1 cellular context compared by ENCODE assay signal in the genomic region with DNA sequence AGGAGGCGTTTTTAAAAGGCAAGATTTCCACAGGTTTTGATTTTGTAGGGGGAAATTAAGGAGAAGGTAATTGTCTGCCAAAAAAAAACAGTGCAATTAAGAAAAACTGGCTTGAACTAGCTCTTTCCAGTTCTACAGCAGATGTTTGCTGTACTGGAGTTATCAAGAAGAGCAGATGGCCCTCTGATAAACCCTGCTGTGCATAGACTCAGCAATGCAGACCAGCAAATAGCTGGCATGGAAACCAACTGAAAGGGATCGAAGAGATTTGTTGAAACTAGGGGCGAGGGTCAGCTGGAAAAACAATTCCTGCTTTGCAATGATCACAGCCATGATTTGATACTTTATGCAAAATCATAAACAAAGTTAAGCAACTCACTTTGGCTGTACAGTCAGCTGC.
A peak's percentile ranks its signal among the peaks of the same experiment; 100 is the strongest.
TF ChIP-seq lines count a peak whose summit lies in the region.

No MANE protein-coding gene starts in this region.

TF ChIP-seq in HepG2, 621 proteins besides CTCF, POLR2A, EP300 and RAD21 (continues in another document):
- no peak for TF ChIP-seq SP1 (IDR thresholded peaks at IDR 0.05)
- TF ChIP-seq SP1 (CRISPR knock-in tag; IDR thresholded peaks at IDR 0.05), result no peak
- no peak for TF ChIP-seq ZNF260 (CRISPR knock-in tag; IDR thresholded peaks at IDR 0.05; ENCODE audit: borderline replicate concordance, low read depth)
- TF ChIP-seq CC2D1A (CRISPR knock-in tag; IDR thresholded peaks at IDR 0.05), result no peak
- TF ChIP-seq, protein P1, sequence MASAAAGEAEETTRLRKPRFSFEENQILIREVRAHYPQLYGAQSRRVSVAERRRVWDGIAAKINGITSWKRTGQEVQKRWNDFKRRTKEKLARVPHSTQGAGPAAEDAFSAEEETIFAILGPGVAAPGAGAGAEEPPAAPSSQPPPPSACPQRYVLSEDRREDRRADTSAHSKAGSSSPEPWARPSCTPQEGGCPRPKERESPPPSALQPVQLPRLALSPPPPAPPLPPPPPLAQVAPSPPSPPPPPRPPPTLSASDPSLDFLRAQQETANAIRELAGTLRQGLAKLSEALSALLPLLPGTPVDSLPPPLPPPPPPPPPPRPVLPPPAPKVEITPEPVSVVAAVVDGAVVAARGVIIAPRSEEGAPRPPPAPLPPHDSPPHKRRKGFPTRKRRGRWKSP (CRISPR knock-in tag; IDR thresholded peaks at IDR 0.05), result no peak
- no peak for TF ChIP-seq DNMT3B (CRISPR knock-in tag; conservative IDR thresholded peaks at IDR 0.05)
- no peak for TF ChIP-seq ZNF619 (CRISPR knock-in tag; IDR thresholded peaks at IDR 0.05)
- no peak for TF ChIP-seq ATF7 (IDR thresholded peaks at IDR 0.05)
- no peak for TF ChIP-seq ATF7 (CRISPR knock-in tag; IDR thresholded peaks at IDR 0.05)
- no peak for TF ChIP-seq ZFP37 (CRISPR knock-in tag; IDR thresholded peaks at IDR 0.05; ENCODE audit: borderline replicate concordance)
- no peak for TF ChIP-seq TGIF2 (CRISPR knock-in tag; IDR thresholded peaks at IDR 0.05)
- TF ChIP-seq FOSL1 (CRISPR knock-in tag; IDR thresholded peaks at IDR 0.05; ENCODE audit: borderline replicate concordance), result no peak
- no peak for TF ChIP-seq HNF4G (IDR thresholded peaks at IDR 0.05; ENCODE audit: borderline replicate concordance, low read depth, low read length)
- no peak for TF ChIP-seq HNF4G (CRISPR knock-in tag; IDR thresholded peaks at IDR 0.05; ENCODE audit: borderline replicate concordance, low read depth)
- TF ChIP-seq SOX6 (IDR thresholded peaks at IDR 0.05), result no peak
- TF ChIP-seq SOX6 (CRISPR knock-in tag; IDR thresholded peaks at IDR 0.05), result peak; percentile 80
- TF ChIP-seq, protein P2, sequence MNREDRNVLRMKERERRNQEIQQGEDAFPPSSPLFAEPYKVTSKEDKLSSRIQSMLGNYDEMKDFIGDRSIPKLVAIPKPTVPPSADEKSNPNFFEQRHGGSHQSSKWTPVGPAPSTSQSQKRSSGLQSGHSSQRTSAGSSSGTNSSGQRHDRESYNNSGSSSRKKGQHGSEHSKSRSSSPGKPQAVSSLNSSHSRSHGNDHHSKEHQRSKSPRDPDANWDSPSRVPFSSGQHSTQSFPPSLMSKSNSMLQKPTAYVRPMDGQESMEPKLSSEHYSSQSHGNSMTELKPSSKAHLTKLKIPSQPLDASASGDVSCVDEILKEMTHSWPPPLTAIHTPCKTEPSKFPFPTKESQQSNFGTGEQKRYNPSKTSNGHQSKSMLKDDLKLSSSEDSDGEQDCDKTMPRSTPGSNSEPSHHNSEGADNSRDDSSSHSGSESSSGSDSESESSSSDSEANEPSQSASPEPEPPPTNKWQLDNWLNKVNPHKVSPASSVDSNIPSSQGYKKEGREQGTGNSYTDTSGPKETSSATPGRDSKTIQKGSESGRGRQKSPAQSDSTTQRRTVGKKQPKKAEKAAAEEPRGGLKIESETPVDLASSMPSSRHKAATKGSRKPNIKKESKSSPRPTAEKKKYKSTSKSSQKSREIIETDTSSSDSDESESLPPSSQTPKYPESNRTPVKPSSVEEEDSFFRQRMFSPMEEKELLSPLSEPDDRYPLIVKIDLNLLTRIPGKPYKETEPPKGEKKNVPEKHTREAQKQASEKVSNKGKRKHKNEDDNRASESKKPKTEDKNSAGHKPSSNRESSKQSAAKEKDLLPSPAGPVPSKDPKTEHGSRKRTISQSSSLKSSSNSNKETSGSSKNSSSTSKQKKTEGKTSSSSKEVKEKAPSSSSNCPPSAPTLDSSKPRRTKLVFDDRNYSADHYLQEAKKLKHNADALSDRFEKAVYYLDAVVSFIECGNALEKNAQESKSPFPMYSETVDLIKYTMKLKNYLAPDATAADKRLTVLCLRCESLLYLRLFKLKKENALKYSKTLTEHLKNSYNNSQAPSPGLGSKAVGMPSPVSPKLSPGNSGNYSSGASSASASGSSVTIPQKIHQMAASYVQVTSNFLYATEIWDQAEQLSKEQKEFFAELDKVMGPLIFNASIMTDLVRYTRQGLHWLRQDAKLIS (CRISPR knock-in tag; IDR thresholded peaks at IDR 0.05), result no peak
- no peak for TF ChIP-seq KLF15 (CRISPR knock-in tag; IDR thresholded peaks at IDR 0.05; ENCODE audit: borderline replicate concordance)
- TF ChIP-seq MTA1 (CRISPR knock-in tag; IDR thresholded peaks at IDR 0.05; ENCODE audit: borderline replicate concordance), result no peak
- TF ChIP-seq FOXJ3 (CRISPR knock-in tag; IDR thresholded peaks at IDR 0.05; ENCODE audit: borderline replicate concordance), result no peak
- TF ChIP-seq, protein P3, sequence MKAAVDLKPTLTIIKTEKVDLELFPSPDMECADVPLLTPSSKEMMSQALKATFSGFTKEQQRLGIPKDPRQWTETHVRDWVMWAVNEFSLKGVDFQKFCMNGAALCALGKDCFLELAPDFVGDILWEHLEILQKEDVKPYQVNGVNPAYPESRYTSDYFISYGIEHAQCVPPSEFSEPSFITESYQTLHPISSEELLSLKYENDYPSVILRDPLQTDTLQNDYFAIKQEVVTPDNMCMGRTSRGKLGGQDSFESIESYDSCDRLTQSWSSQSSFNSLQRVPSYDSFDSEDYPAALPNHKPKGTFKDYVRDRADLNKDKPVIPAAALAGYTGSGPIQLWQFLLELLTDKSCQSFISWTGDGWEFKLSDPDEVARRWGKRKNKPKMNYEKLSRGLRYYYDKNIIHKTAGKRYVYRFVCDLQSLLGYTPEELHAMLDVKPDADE (CRISPR knock-in tag; IDR thresholded peaks at IDR 0.05), result no peak
- TF ChIP-seq ZNF644 (CRISPR knock-in tag; IDR thresholded peaks at IDR 0.05; ENCODE audit: low read depth), result 0 out of 2 replicates have a peak, but pooled peaks have one; percentile 22
- TF ChIP-seq ZNF430 (CRISPR knock-in tag; IDR thresholded peaks at IDR 0.05), result no peak
- no peak for TF ChIP-seq ZNF562 (CRISPR knock-in tag; IDR thresholded peaks at IDR 0.05; ENCODE audit: borderline replicate concordance)
- no peak for TF ChIP-seq ZNF34 (CRISPR knock-in tag; IDR thresholded peaks at IDR 0.05; ENCODE audit: borderline replicate concordance)
- TF ChIP-seq GLI4 (CRISPR knock-in tag; IDR thresholded peaks at IDR 0.05; ENCODE audit: borderline replicate concordance), result no peak
- no peak for TF ChIP-seq BRCA1 (CRISPR knock-in tag; IDR thresholded peaks at IDR 0.05)
- no peak for TF ChIP-seq ZBTB3 (CRISPR knock-in tag; IDR thresholded peaks at IDR 0.05; ENCODE audit: borderline replicate concordance, low read depth)
- TF ChIP-seq ZIK1 (CRISPR knock-in tag; IDR thresholded peaks at IDR 0.05; ENCODE audit: borderline replicate concordance, low read depth), result no peak
- TF ChIP-seq EEA1 (CRISPR knock-in tag; IDR thresholded peaks at IDR 0.05; ENCODE audit: borderline replicate concordance), result no peak
- TF ChIP-seq MAF1 (CRISPR knock-in tag; IDR thresholded peaks at IDR 0.05; ENCODE audit: borderline replicate concordance), result no peak
- TF ChIP-seq, protein P4, sequence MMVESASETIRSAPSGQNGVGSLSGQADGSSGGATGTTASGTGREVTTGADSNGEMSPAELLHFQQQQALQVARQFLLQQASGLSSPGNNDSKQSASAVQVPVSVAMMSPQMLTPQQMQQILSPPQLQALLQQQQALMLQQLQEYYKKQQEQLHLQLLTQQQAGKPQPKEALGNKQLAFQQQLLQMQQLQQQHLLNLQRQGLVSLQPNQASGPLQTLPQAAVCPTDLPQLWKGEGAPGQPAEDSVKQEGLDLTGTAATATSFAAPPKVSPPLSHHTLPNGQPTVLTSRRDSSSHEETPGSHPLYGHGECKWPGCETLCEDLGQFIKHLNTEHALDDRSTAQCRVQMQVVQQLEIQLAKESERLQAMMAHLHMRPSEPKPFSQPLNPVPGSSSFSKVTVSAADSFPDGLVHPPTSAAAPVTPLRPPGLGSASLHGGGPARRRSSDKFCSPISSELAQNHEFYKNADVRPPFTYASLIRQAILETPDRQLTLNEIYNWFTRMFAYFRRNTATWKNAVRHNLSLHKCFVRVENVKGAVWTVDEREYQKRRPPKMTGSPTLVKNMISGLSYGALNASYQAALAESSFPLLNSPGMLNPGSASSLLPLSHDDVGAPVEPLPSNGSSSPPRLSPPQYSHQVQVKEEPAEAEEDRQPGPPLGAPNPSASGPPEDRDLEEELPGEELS (CRISPR knock-in tag; IDR thresholded peaks at IDR 0.05), result peak; percentile 65
- no peak for TF ChIP-seq CHD4 (IDR thresholded peaks at IDR 0.05; ENCODE audit: borderline replicate concordance, low read length)
- TF ChIP-seq, protein P5, sequence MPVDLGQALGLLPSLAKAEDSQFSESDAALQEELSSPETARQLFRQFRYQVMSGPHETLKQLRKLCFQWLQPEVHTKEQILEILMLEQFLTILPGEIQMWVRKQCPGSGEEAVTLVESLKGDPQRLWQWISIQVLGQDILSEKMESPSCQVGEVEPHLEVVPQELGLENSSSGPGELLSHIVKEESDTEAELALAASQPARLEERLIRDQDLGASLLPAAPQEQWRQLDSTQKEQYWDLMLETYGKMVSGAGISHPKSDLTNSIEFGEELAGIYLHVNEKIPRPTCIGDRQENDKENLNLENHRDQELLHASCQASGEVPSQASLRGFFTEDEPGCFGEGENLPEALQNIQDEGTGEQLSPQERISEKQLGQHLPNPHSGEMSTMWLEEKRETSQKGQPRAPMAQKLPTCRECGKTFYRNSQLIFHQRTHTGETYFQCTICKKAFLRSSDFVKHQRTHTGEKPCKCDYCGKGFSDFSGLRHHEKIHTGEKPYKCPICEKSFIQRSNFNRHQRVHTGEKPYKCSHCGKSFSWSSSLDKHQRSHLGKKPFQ (CRISPR knock-in tag; IDR thresholded peaks at IDR 0.05; ENCODE audit: insufficient replicate concordance), result no peak
- no peak for TF ChIP-seq ZNF335 (CRISPR knock-in tag; IDR thresholded peaks at IDR 0.05)
- TF ChIP-seq SALL1 (CRISPR knock-in tag; IDR thresholded peaks at IDR 0.05), result peak; percentile 88
- no peak for TF ChIP-seq POLR2AphosphoS2 (IDR thresholded peaks at IDR 0.05; ENCODE audit: low read depth, low read length)
- no peak for TF ChIP-seq ZNF883 (CRISPR knock-in tag; IDR thresholded peaks at IDR 0.05; ENCODE audit: not compliant biosample characterization)
- no peak for TF ChIP-seq SAFB2 (CRISPR knock-in tag; IDR thresholded peaks at IDR 0.05; ENCODE audit: borderline replicate concordance, low read depth)
- no peak for TF ChIP-seq ZFY (CRISPR knock-in tag; IDR thresholded peaks at IDR 0.05)
- TF ChIP-seq ISL2 (CRISPR knock-in tag; IDR thresholded peaks at IDR 0.05), result peak; percentile 20; the same call in 1 of the 2 replicates
- no peak for TF ChIP-seq CHD2 (IDR thresholded peaks at IDR 0.05; ENCODE audit: low read depth, low read length)
- TF ChIP-seq RFXAP (CRISPR knock-in tag; IDR thresholded peaks at IDR 0.05; ENCODE audit: borderline replicate concordance), result no peak
- TF ChIP-seq, protein P6, sequence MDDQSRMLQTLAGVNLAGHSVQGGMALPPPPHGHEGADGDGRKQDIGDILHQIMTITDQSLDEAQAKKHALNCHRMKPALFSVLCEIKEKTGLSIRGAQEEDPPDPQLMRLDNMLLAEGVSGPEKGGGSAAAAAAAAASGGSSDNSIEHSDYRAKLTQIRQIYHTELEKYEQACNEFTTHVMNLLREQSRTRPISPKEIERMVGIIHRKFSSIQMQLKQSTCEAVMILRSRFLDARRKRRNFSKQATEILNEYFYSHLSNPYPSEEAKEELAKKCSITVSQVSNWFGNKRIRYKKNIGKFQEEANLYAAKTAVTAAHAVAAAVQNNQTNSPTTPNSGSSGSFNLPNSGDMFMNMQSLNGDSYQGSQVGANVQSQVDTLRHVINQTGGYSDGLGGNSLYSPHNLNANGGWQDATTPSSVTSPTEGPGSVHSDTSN (CRISPR knock-in tag; IDR thresholded peaks at IDR 0.05; ENCODE audit: borderline replicate concordance), result no peak
- no peak for TF ChIP-seq CBX1 (IDR thresholded peaks at IDR 0.05; ENCODE audit: low read depth)
- no peak for TF ChIP-seq NFIC (IDR thresholded peaks at IDR 0.05; ENCODE audit: low read length)
- TF ChIP-seq AHR (CRISPR knock-in tag; IDR thresholded peaks at IDR 0.05), result no peak
- no peak for TF ChIP-seq ZSCAN9 (CRISPR knock-in tag; IDR thresholded peaks at IDR 0.05; ENCODE audit: borderline replicate concordance)
- no peak for TF ChIP-seq ZNF761 (CRISPR knock-in tag; conservative IDR thresholded peaks at IDR 0.05)
- no peak for TF ChIP-seq TP53 (CRISPR knock-in tag; conservative IDR thresholded peaks at IDR 0.05)
- peak; percentile 22; the same call in 1 of the 2 replicates for TF ChIP-seq SOX5 (CRISPR knock-in tag; IDR thresholded peaks at IDR 0.05; ENCODE audit: borderline replicate concordance)
- TF ChIP-seq POLR2G (IDR thresholded peaks at IDR 0.05; ENCODE audit: low read depth, low read length), result no peak
- no peak for TF ChIP-seq ZNF317 (CRISPR knock-in tag; IDR thresholded peaks at IDR 0.05)
- TF ChIP-seq NFKBIZ (CRISPR knock-in tag; IDR thresholded peaks at IDR 0.05), result no peak
- no peak for TF ChIP-seq PTBP1 (IDR thresholded peaks at IDR 0.05; ENCODE audit: low read depth, low read length, poor library complexity, severe bottlenecking)
- TF ChIP-seq ZNF264 (CRISPR knock-in tag; IDR thresholded peaks at IDR 0.05), result no peak
- no peak for TF ChIP-seq HOXA9 (CRISPR knock-in tag; IDR thresholded peaks at IDR 0.05; ENCODE audit: borderline replicate concordance)
- TF ChIP-seq, protein P7, sequence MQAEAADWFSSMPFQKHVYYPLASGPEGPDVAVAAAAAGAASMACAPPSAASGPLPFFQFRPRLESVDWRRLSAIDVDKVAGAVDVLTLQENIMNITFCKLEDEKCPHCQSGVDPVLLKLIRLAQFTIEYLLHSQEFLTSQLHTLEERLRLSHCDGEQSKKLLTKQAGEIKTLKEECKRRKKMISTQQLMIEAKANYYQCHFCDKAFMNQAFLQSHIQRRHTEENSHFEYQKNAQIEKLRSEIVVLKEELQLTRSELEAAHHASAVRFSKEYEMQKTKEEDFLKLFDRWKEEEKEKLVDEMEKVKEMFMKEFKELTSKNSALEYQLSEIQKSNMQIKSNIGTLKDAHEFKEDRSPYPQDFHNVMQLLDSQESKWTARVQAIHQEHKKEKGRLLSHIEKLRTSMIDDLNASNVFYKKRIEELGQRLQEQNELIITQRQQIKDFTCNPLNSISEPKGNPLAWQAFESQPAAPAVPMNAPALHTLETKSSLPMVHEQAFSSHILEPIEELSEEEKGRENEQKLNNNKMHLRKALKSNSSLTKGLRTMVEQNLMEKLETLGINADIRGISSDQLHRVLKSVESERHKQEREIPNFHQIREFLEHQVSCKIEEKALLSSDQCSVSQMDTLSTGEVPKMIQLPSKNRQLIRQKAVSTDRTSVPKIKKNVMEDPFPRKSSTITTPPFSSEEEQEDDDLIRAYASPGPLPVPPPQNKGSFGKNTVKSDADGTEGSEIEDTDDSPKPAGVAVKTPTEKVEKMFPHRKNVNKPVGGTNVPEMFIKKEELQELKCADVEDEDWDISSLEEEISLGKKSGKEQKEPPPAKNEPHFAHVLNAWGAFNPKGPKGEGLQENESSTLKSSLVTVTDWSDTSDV (CRISPR knock-in tag; IDR thresholded peaks at IDR 0.05), result no peak
- no peak for TF ChIP-seq STAG1 (CRISPR knock-in tag; IDR thresholded peaks at IDR 0.05)
- no peak for TF ChIP-seq FOXM1 (CRISPR knock-in tag; IDR thresholded peaks at IDR 0.05)
- TF ChIP-seq AGO2 (optimal IDR thresholded peaks at IDR 0.05; ENCODE audit: low read depth, low read length), result no peak
- TF ChIP-seq ZNF841 (CRISPR knock-in tag; IDR thresholded peaks at IDR 0.05; ENCODE audit: borderline replicate concordance), result no peak
- no peak for TF ChIP-seq RBM39 (IDR thresholded peaks at IDR 0.05; ENCODE audit: low read depth, low read length, poor library complexity, severe bottlenecking)
- TF ChIP-seq ZNF180 (CRISPR knock-in tag; IDR thresholded peaks at IDR 0.05; ENCODE audit: borderline replicate concordance, low read depth), result no peak
- TF ChIP-seq BCL6 (CRISPR knock-in tag; IDR thresholded peaks at IDR 0.05), result 0 out of 2 replicates have a peak, but pooled peaks have one; percentile 29
- TF ChIP-seq CREB1 (IDR thresholded peaks at IDR 0.05), result no peak
- TF ChIP-seq CREB1 (CRISPR knock-in tag; IDR thresholded peaks at IDR 0.05), result no peak
- TF ChIP-seq ZNF136 (CRISPR knock-in tag; IDR thresholded peaks at IDR 0.05; ENCODE audit: low read depth), result no peak
